In genomic region chr2:29015701-29016470, GRCh38 we compare ENCODE assay signal across 15 cellular contexts. TPM values are rescaled to one million over a fixed set of nuclear protein-coding genes. Genes with fewer than 3 reads are reported as not detected.
DNase-seq lines count a peak whose midpoint lies in the region; ATAC-seq and TF ChIP-seq lines count a peak whose summit lies in the region.
"Had no signal": no experiment of that assay in that cellular context is flagged by ENCODE, and none has a peak within 500 bp of the region (broad histone marks: within the 10 kb centered on the region; RNA-seq: fewer than 3 reads in every experiment).

No MANE protein-coding gene starts in this region.

- POLR2A ChIA-PET in CD8-positive, alpha-beta memory T cell (lab: Charles Lee), result interaction anchor here (0.9 to 7.0 kb wide), 3 partner anchors 14 to 100 kb away, joined by 3 to 83 read pairs (median 5); partner anchors contain the start of gene CLIP4

- H3K36me3 Mint-ChIP-seq in CD8-positive, alpha-beta memory T cell, result peaks cover 0 to 6% (median 6%) of the 10 kb centered on the region in 3 donors
- H3K36me3 Mint-ChIP-seq: type B pancreatic cell had no signal

- 75 to 78% methylated on average over 17 of the region's 17 CpGs for WGBS in esophagus squamous epithelium, 2 donors

- peak overlapping the region; percentile 52 for H3K4me3 ChIP-seq in CD8-positive, alpha-beta memory T cell (ENCODE audit: low read length)
- H3K4me3 ChIP-seq in esophagus squamous epithelium, result no peak overlapping the region
- H3K4me3 ChIP-seq: GM12878, MG63 had no signal

- TF ChIP-seq POLR2A in esophagus squamous epithelium (IDR thresholded peaks at IDR 0.05), result no peak

- no peaks in the 10 kb centered on the region for H3K9me3 Mint-ChIP-seq in CD8-positive, alpha-beta memory T cell
- H3K9me3 Mint-ChIP-seq: type B pancreatic cell had no signal

- H3K27me3 ChIP-seq in CD8-positive, alpha-beta memory T cell (ENCODE audit: insufficient read depth, low read length, poor library complexity, severe bottlenecking), result no peaks in the 10 kb centered on the region
- no peaks in the 10 kb centered on the region for H3K27me3 ChIP-seq in esophagus squamous epithelium
- H3K27me3 ChIP-seq: MG63 had no signal

- peaks cover 73 to 90% (median 82%) of the 10 kb centered on the region in 3 donors for H3K4me1 Mint-ChIP-seq in CD8-positive, alpha-beta memory T cell

- peak overlapping the region; percentile 96 to 100 (median 99) for H3K27ac Mint-ChIP-seq in CD8-positive, alpha-beta memory T cell
- H3K27ac Mint-ChIP-seq: type B pancreatic cell had no signal

- no peaks in the 10 kb centered on the region for H3K36me3 ChIP-seq in CD8-positive, alpha-beta memory T cell (ENCODE audit: insufficient read depth, low read length)
- no peaks in the 10 kb centered on the region for H3K36me3 ChIP-seq in esophagus squamous epithelium
- H3K36me3 ChIP-seq: MG63 had no signal

- CTCF ChIA-PET in CD8-positive, alpha-beta memory T cell (lab: Charles Lee), result interaction anchor here (0.6 to 7.6 kb wide), 18 partner anchors 11 to 174 kb away, joined by 3 to 45 read pairs (median 4); partner anchors contain the start of gene CLIP4

- TF ChIP-seq CTCF in esophagus squamous epithelium (IDR thresholded peaks at IDR 0.05), result no peak

- ATAC-seq in sciatic nerve, result peak; percentile 42
- ATAC-seq in GM19395 (IDR thresholded peaks at IDR 0.05; ENCODE audit: unreplicated experiment), result no peak
- ATAC-seq: HCT116 had no signal

- no peaks in the 10 kb centered on the region for H3K9me3 ChIP-seq in CD8-positive, alpha-beta memory T cell (ENCODE audit: low read length)
- no peaks in the 10 kb centered on the region for H3K9me3 ChIP-seq in esophagus squamous epithelium
- H3K9me3 ChIP-seq: MG63 had no signal

- peaks cover 71% of the 10 kb centered on the region for H3K4me1 ChIP-seq in CD8-positive, alpha-beta memory T cell (ENCODE audit: insufficient read depth, low read length)
- peaks cover 0 to 58% (median 20%) of the 10 kb centered on the region in 3 donors for H3K4me1 ChIP-seq in esophagus squamous epithelium

- H3K4me3 Mint-ChIP-seq in CD8-positive, alpha-beta memory T cell, result peak overlapping the region; percentile 80 to 93 (median 88)
- H3K4me3 Mint-ChIP-seq: type B pancreatic cell had no signal

- peaks cover 0 to 4% of the 10 kb centered on the region in 2 donors for H3K27me3 Mint-ChIP-seq in CD8-positive, alpha-beta memory T cell

- H3K27ac ChIP-seq in CD8-positive, alpha-beta memory T cell (ENCODE audit: low read depth, low read length), result peak overlapping the region; percentile 93
- peak overlapping the region; percentile 18 to 79 (median 42) for H3K27ac ChIP-seq in esophagus squamous epithelium

- no peak for DNase-seq in CD8-positive, alpha-beta memory T cell
- DNase-seq in NCI-H2227 treated with DMSO at 0.1 percent for 48 hours (lab: John Stamatoyannopoulos, UW), result peak; percentile 95
- no peak for DNase-seq in esophagus squamous epithelium (lab: John Stamatoyannopoulos, UW)
- no peak for DNase-seq in sciatic nerve (ENCODE audit: low spot score)
- DNase-seq in islet precursor cell, result no peak
- DNase-seq in GOT3 (lab: John Stamatoyannopoulos, UW), result no peak
- DNase-seq in pons (ENCODE audit: low spot score), result no peak

- intact Hi-C loops in esophagus squamous epithelium (cut with DNase I) (no loop called here), sciatic nerve (cut with DNase I) (no loop called here)

RNA-seq across cellular contexts. Expression of gene TOGARAM2, which starts 34.8 kb away (rescaled TPM):
- 1 to 10 TPM; 5.0 to 5.2 TPM for total RNA-seq in CD8-positive, alpha-beta memory T cell
- polyA plus RNA-seq in CD8-positive, alpha-beta memory T cell, result 2.5 TPM
- total RNA-seq in esophagus squamous epithelium (under 1 TPM in 3 of 4 donors, not detected in 1; 0.03 to 0.76 (median 0.48) TPM), sciatic nerve (5.3 TPM)

RNA-seq across cellular contexts. Expression of gene PCARE, which starts 58.4 kb away (rescaled TPM):
- total RNA-seq in CD8-positive, alpha-beta memory T cell, result not detected
- polyA plus RNA-seq in CD8-positive, alpha-beta memory T cell, result not detected
- total RNA-seq in esophagus squamous epithelium (under 1 TPM in 1 of 4 donors, not detected in 3; 0.04 TPM), sciatic nerve (0.53 TPM)
- total RNA-seq: activated CD8-positive, alpha-beta memory T cell treated with anti-CD3 and anti-CD28 coated beads for 36 hours; fibroblast of lung; osteoblast had no signal
- polyA plus RNA-seq: fibroblast of lung had no signal
